26 cellular contexts compared by ENCODE assay signal in genomic region chr3:5732081-5732480, GRCh38.
"Had no signal": no experiment of that assay in that cellular context is flagged by ENCODE, and none has a peak within 500 bp of the region (broad histone marks: within the 10 kb centered on the region; RNA-seq: fewer than 3 reads in every experiment).

No MANE protein-coding gene starts in this region.

- DNase-seq: colonic mucosa; cortex of kidney; effector CD8-positive, alpha-beta T cell; effector memory CD8-positive, alpha-beta T cell; endodermal cell; erythroblast; esophagus squamous epithelium; foreskin fibroblast; foreskin melanocyte; gastrocnemius medialis; glutamatergic neuron; head of caudate nucleus; heart right ventricle; hippocampal formation; left cardiac atrium; left lung; left ventricle myocardium superior; lower lobe of right lung; mesenchymal stem cell; mucosa of descending colon; naive B cell had no signal

- H3K36me3 ChIP-seq: colonic mucosa, esophagus squamous epithelium, gastrocnemius medialis, heart right ventricle, left lung, lower lobe of right lung had no signal

- H3K27me3 ChIP-seq: colonic mucosa, esophagus squamous epithelium, gastrocnemius medialis, left lung had no signal

- FAIRE-seq: endometrium, islet of Langerhans, keratinocyte had no signal

- H3K9me3 ChIP-seq: colonic mucosa, esophagus squamous epithelium, gastrocnemius medialis, heart right ventricle, left lung, lower lobe of right lung, mucosa of descending colon had no signal

- ATAC-seq: effector memory CD8-positive, alpha-beta T cell; esophagus mucosa; gastrocnemius medialis; heart right ventricle; left cardiac atrium; left lung; left ventricle myocardium superior; lower lobe of right lung; mucosa of descending colon had no signal

- H3K4me1 ChIP-seq: colonic mucosa, esophagus squamous epithelium, gastrocnemius medialis, heart right ventricle, left lung, lower lobe of right lung had no signal

- H3K27ac ChIP-seq: colonic mucosa, epithelial cell of prostate, esophagus squamous epithelium, gastrocnemius medialis, heart right ventricle, left lung, lower lobe of right lung had no signal

- H3K4me3 ChIP-seq: colonic mucosa, esophagus squamous epithelium, gastrocnemius medialis, heart right ventricle, left lung, lower lobe of right lung, mucosa of descending colon had no signal
